20 cellular contexts compared by ENCODE assay signal in genomic region chr2:163474319-163474744, GRCh38.
DNase-seq lines count a peak whose midpoint lies in the region; FAIRE-seq and TF ChIP-seq lines count a peak whose summit lies in the region.
"Had no signal": no experiment of that assay in that cellular context is flagged by ENCODE, and none has a peak within 500 bp of the region (broad histone marks: within the 10 kb centered on the region; RNA-seq: fewer than 3 reads in every experiment).

No MANE protein-coding gene starts in this region.

- no peak overlapping the region for H3K27ac ChIP-seq in H1 (ENCODE audit: low read depth, low read length)
- H3K27ac ChIP-seq: A549, BLaER1 had no signal

- no peak overlapping the region for H3K14ac ChIP-seq in H1 (ENCODE audit: insufficient read length)

- H3K4ac ChIP-seq in H1 (replicated peaks; ENCODE audit: insufficient read length, low read depth, low read length), result no peak overlapping the region

- TF ChIP-seq CTCF in D721Med (IDR thresholded peaks at IDR 0.05; ENCODE audit: insufficient read depth, missing control alignments) (no peak), H1 (IDR thresholded peaks at IDR 0.05; ENCODE audit: control extremely low read depth in 1 of 3, insufficient read depth in 1 of 3, low read depth in 1 of 3, low read length in 3 of 3) (no peak), BE2C (IDR thresholded peaks at IDR 0.05; ENCODE audit: low read depth, low read length) (no peak)

- no peak overlapping the region for H2BK15ac ChIP-seq in H1 (ENCODE audit: low read length)

- no peak overlapping the region for H4K91ac ChIP-seq in H1 (replicated peaks; ENCODE audit: insufficient read length, low read length)

- H2AFZ ChIP-seq in H1 (ENCODE audit: low read length), result no peak overlapping the region

- CTCF ChIA-PET in H1 (lab: Charles Lee; ENCODE audit: partially characterized antibody), result interaction anchor here (1.0 to 1.8 kb wide), 3 partner anchors 282 to 404 kb away, joined by 3 to 4 read pairs (median 3); no protein-coding TSS in a partner anchor

- no peaks in the 10 kb centered on the region for H3K9me3 ChIP-seq in H1 (ENCODE audit: insufficient read depth in 2 of 2, low read depth in 1 of 2, low read length in 1 of 2)
- no peaks in the 10 kb centered on the region for H3K9me3 ChIP-seq in BE2C
- H3K9me3 ChIP-seq: A549, BLaER1 had no signal

- TF ChIP-seq RAD21 in H1 (IDR thresholded peaks at IDR 0.05 in 1 of 2, conservative IDR thresholded peaks at IDR 0.05 in 1 of 2; ENCODE audit: low read depth in 2 of 2, low read length in 2 of 2), result no peak

- DNase-seq in D721Med (ENCODE audit: insufficient read length, low spot score), result no peak
- DNase-seq in NCI-H69 (lab: John Stamatoyannopoulos, UW), result peak; percentile 52
- DNase-seq in H1 (ENCODE audit: low read depth in 1 of 2, low spot score in 2 of 2), result no peak
- DNase-seq in superior temporal gyrus (ENCODE audit: extremely low spot score), result peak; percentile 6
- DNase-seq in activated effector memory CD4-positive, alpha-beta T cell treated with Interleukin-2 at 50 U/mL for 16 hours, result no peak
- no peak for DNase-seq in BE2C
- no peak for DNase-seq in A172 (ENCODE audit: low spot score)
- DNase-seq: 8988T; AML-193; C1 segment of cervical spinal cord; CD4-positive, alpha-beta memory T cell; CD4-positive, CD25-positive, alpha-beta regulatory T cell; CD8-positive, alpha-beta memory T cell; DMS79 treated with DMSO at 0.1 percent for 48 hours; GF-D8 had no signal

- no peak overlapping the region for H3K4me3 ChIP-seq in H1 (ENCODE audit: extremely low read depth in 1 of 4, insufficient read depth in 2 of 4, low read depth in 3 of 4, low read length in 4 of 4)
- H3K4me3 ChIP-seq in BE2C (ENCODE audit: low read depth, low read length), result no peak overlapping the region
- H3K4me3 ChIP-seq: A549, BLaER1 had no signal

- TF ChIP-seq POLR2A in H1 (IDR thresholded peaks at IDR 0.05; ENCODE audit: control extremely low read depth in 1 of 2, low read depth in 2 of 2, low read length in 2 of 2), result no peak

- no peak overlapping the region for H3K56ac ChIP-seq in H1 (replicated peaks; ENCODE audit: insufficient read length, low read depth, low read length)

- H2BK5ac ChIP-seq in H1 (ENCODE audit: low read depth, low read length), result no peak overlapping the region

- no peaks in the 10 kb centered on the region for H3K36me3 ChIP-seq in H1 (ENCODE audit: control insufficient read depth in 2 of 4, insufficient read depth in 4 of 4, low read length in 3 of 4)
- no peaks in the 10 kb centered on the region for H3K36me3 ChIP-seq in BE2C
- H3K36me3 ChIP-seq: BLaER1 had no signal

- H2BK20ac ChIP-seq in H1 (ENCODE audit: low read length), result no peak overlapping the region

- no peak overlapping the region for H2BK120ac ChIP-seq in H1 (replicated peaks; ENCODE audit: low read depth, low read length)

- 84% methylated on average over 4 of the region's 4 CpGs; no CpG with 5 or more reads in 1 of the 2 experiments for WGBS in H1 (ENCODE audit: extremely low coverage in 1 of 2, insufficient coverage in 1 of 2, insufficient read length in 1 of 2, insufficient replicate concordance in 2 of 2, low coverage in 1 of 2, low lambda C conversion rate in 2 of 2, missing lambda C conversion rate in 1 of 2), 2 experiments

- H3K23ac ChIP-seq in H1 (ENCODE audit: insufficient read length), result no peak overlapping the region

- no peaks in the 10 kb centered on the region for H3K23me2 ChIP-seq in H1 (ENCODE audit: low read depth, low read length)

- H2BK12ac ChIP-seq in H1 (ENCODE audit: low read depth, low read length), result no peak overlapping the region

- H4K20me1 ChIP-seq in H1 (replicated peaks in 1 of 2; ENCODE audit: control insufficient read depth in 1 of 2, insufficient read depth in 2 of 2, low read length in 2 of 2), result no peaks in the 10 kb centered on the region
- H4K20me1 ChIP-seq: BLaER1 had no signal

- H4K5ac ChIP-seq in H1 (ENCODE audit: insufficient read length, low read depth, low read length), result no peak overlapping the region

- peak; percentile 11 for FAIRE-seq in D721Med (lab: Jason Lieb, UNC)
- FAIRE-seq in H1 (lab: Jason Lieb, UNC), result peak; percentile 7
- FAIRE-seq: A549, G401.6, GM12891, GM19239 had no signal

- no peaks in the 10 kb centered on the region for H3K79me1 ChIP-seq in H1 (ENCODE audit: low read depth, low read length)

- H3K4me1 ChIP-seq in H1 (replicated peaks in 1 of 4; ENCODE audit: control insufficient read depth in 3 of 4, insufficient read depth in 4 of 4, low read length in 3 of 4), result peaks cover 0 to 6% (median 0%) of the 10 kb centered on the region in 4 experiments; a peak in 1 of 7 replicates
- no peaks in the 10 kb centered on the region for H3K4me1 ChIP-seq in BE2C
- H3K4me1 ChIP-seq: A549 had no signal

- H3K18ac ChIP-seq in H1 (ENCODE audit: extremely low read depth, low read length), result no peak overlapping the region

- no peaks in the 10 kb centered on the region for H3K79me2 ChIP-seq in H1 (ENCODE audit: control insufficient read depth in 1 of 2, insufficient read depth in 2 of 2, low read length in 2 of 2)

- no peak overlapping the region for H3K9ac ChIP-seq in H1 (replicated peaks in 1 of 4; ENCODE audit: extremely low read depth in 1 of 4, low read depth in 3 of 4, low read length in 3 of 4)
- H3K9ac ChIP-seq: BLaER1 had no signal

- no peak overlapping the region for H4K8ac ChIP-seq in H1 (ENCODE audit: extremely low read depth, insufficient read depth, low read length)

- H3K27me3 ChIP-seq in H1 (replicated peaks in 1 of 4; ENCODE audit: control insufficient read depth in 3 of 4, extremely low read depth in 1 of 4, insufficient read depth in 3 of 4, low read length in 3 of 4) (no peaks in the 10 kb centered on the region), BE2C (no peaks in the 10 kb centered on the region)
- H3K27me3 ChIP-seq: BLaER1 had no signal

- POLR2A ChIA-PET in H1 (lab: Charles Lee; ENCODE audit: partially characterized antibody), result interaction anchor here (0.6 kb wide), 1 partner anchor 146 kb away, joined by 3 read pairs; no protein-coding TSS in a partner anchor

- TF ChIP-seq EP300 in H1 (IDR thresholded peaks at IDR 0.05; ENCODE audit: borderline replicate concordance in 1 of 2, low read depth in 2 of 2, low read length in 2 of 2), result no peak

- H2AK5ac ChIP-seq in H1 (ENCODE audit: low read depth, low read length), result no peak overlapping the region

- no peak overlapping the region for H3K4me2 ChIP-seq in H1 (ENCODE audit: insufficient read depth in 1 of 2, low read depth in 2 of 2, low read length in 2 of 2)
- H3K4me2 ChIP-seq: A549, BLaER1 had no signal

TF ChIP-seq in H1, 55 proteins besides CTCF, POLR2A, EP300 and RAD21:
- TF ChIP-seq SIN3A (conservative IDR thresholded peaks at IDR 0.05 in 1 of 2, IDR thresholded peaks at IDR 0.05 in 1 of 2; ENCODE audit: low read depth in 1 of 2, low read length in 2 of 2) (no peak), HDAC6 (IDR thresholded peaks at IDR 0.05; ENCODE audit: low read depth, low read length) (no peak)
TF ChIP-seq in H1: peak in this region for 0.

Comparison
In these comparisons a context has a peak if more than half of its experiments do, and no peak if none do; other contexts are left out.
1. DNase-seq: peak in NCI-H69 (single experiment) and superior temporal gyrus (single experiment); none in D721Med (single experiment), H1 (0 of 2), activated effector memory CD4-positive, alpha-beta T cell treated with Interleukin-2 at 50 U/mL for 16 hours (single experiment), BE2C (single experiment) and A172 (single experiment).